ENCODE assay signal across 10 cellular contexts in the genomic region with DNA sequence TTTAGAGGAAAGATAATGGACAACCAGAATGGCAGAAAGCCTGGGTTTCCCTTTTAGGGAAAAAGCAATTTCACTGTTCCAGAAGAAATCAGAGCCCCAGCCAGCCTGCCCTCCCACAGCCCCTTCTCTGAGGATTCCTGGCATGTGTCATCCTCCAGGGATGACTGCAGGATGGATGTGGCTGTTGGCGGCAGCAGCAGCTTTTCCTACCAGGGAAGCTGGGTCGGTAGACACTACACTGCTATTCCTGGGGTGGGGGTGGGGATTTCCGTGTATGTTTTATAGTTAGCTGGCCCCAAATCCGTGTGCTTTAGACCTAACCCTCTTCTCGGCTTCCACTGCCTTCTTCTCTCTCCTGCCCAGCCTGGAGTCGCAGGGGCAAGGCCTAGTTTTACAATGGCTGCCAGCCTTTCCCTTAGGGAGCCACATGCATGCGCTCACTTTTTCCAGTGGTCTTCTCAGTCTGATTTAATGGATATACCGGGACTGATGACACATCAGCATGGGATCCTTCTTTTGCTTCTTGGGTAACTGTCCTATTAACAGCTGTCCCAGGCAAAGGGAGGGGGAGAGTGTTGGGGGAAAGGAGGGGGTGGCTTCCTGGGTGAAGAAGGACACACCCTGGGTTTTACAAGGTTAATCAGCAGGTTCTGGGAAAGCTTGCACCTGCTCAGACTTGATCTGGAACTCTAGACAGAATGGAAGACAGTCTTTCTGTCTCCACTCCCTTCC. TPM values are rescaled to one million over a fixed set of nuclear protein-coding genes. Genes with fewer than 3 reads are reported as not detected.
DNase-seq lines count a peak whose midpoint lies in the region; ATAC-seq, FAIRE-seq and TF ChIP-seq lines count a peak whose summit lies in the region.
"Had no signal": no experiment of that assay in that cellular context is flagged by ENCODE, and none has a peak within 500 bp of the region (broad histone marks: within the 10 kb centered on the region; RNA-seq: fewer than 3 reads in every experiment).

No MANE protein-coding gene starts in this region.

- 52 to 55% methylated on average over 8 of the region's 8 CpGs for WGBS in pancreas, 2 donors

- no peak for TF ChIP-seq CTCF in bronchial epithelial cell (IDR thresholded peaks at IDR 0.05; ENCODE audit: insufficient read depth, low read length, severe bottlenecking)
- TF ChIP-seq CTCF in pancreas (IDR thresholded peaks at IDR 0.05): no peak

- H3K27me3 ChIP-seq in bronchial epithelial cell (ENCODE audit: control insufficient read depth, insufficient read depth, low read length) (no peaks in the 10 kb centered on the region), pancreas (no peaks in the 10 kb centered on the region)

- FAIRE-seq in bronchial epithelial cell (lab: Jason Lieb, UNC) (no peak), pancreas (lab: Jason Lieb, UNC) (no peak)

- no peaks in the 10 kb centered on the region for H3K9me3 ChIP-seq in pancreas

- peak overlapping the region in 3 of 4 donors; percentile 89 to 95 (median 90) for H3K27ac ChIP-seq in pancreas
- H3K27ac ChIP-seq: parathyroid adenoma had no signal

- H3K4me3 ChIP-seq in bronchial epithelial cell (ENCODE audit: low read depth, low read length) (no peak overlapping the region), pancreas (no peak overlapping the region)

- intact Hi-C loops in pancreas (cut with DNase I): no loop called here

- peaks cover 19 to 25% (median 25%) of the 10 kb centered on the region in 3 donors for H3K4me1 ChIP-seq in pancreas

- DNase-seq in Daoy (ENCODE audit: low read depth) (peak; percentile 18), LHCN-M2 (ENCODE audit: low read depth) (peak; percentile 96), bronchial epithelial cell (ENCODE audit: low read depth) (peak; percentile 90), pancreas (peak in 4 of 6 donors; percentile 42 to 71 (median 57))
- DNase-seq: activated CD4-positive, alpha-beta T cell treated with anti-CD3 and anti-CD28 coated beads for 1 hour; GDM1 had no signal

- H3K36me3 ChIP-seq in bronchial epithelial cell (ENCODE audit: control insufficient read depth, insufficient read depth, low read length): no peaks in the 10 kb centered on the region
- H3K36me3 ChIP-seq in pancreas: no peaks in the 10 kb centered on the region

- no peak for ATAC-seq in pancreas
- ATAC-seq in HG02571 (IDR thresholded peaks at IDR 0.05; ENCODE audit: unreplicated experiment): no peak
- no peak for ATAC-seq in HG02763 (IDR thresholded peaks at IDR 0.05; ENCODE audit: unreplicated experiment)
- ATAC-seq in HG03045 (IDR thresholded peaks at IDR 0.05; ENCODE audit: unreplicated experiment): no peak

RNA-seq across cellular contexts. Expression of a gene that starts 2.7 kb away (rescaled TPM):
- 19.1 and 22.3 TPM in 2 replicates for total RNA-seq in Daoy (2014; rRNA removed; shearing (Covaris generic))
- total RNA-seq in LHCN-M2 (2014; rRNA removed) (101 and 123 TPM in 2 replicates), bronchial epithelial cell (84.2 and 176 TPM in 2 replicates), pancreas (10 to 100 TPM; 27.4 to 74.0 (median 44.5) TPM)
- polyA plus RNA-seq in LHCN-M2 (2012): 149 TPM
- 10 to 100 TPM; 40.9 to 47.2 TPM for polyA plus RNA-seq in pancreas

RNA-seq across cellular contexts. Expression of a gene that starts 7.8 kb away (rescaled TPM):
- 0.57 and 5.5 TPM in 2 replicates for total RNA-seq in Daoy (2014; rRNA removed; shearing (Covaris generic))
- total RNA-seq in LHCN-M2 (2014; rRNA removed): 70.4 and 91.8 TPM in 2 replicates
- polyA plus RNA-seq in LHCN-M2 (2012): 196 TPM
- 8.2 and 21.4 TPM in 2 replicates for total RNA-seq in bronchial epithelial cell
- 10 to 100 TPM in 2 of 6 donors, 1 to 10 TPM in 4; 6.3 to 10.8 (median 8.6) TPM for total RNA-seq in pancreas
- polyA plus RNA-seq in pancreas: 1 to 10 TPM; 9.7 to 9.8 TPM

RNA-seq across cellular contexts. Expression of a gene that starts 55.8 kb away (rescaled TPM):
- total RNA-seq in Daoy (2014; rRNA removed; shearing (Covaris generic)): 81.6 and 88.1 TPM in 2 replicates
- total RNA-seq in LHCN-M2 (2014; rRNA removed) (103 and 104 TPM in 2 replicates), bronchial epithelial cell (22.1 and 27.5 TPM in 2 replicates), pancreas (10 to 100 TPM in 4 of 6 donors, 1 to 10 TPM in 2; 7.9 to 24.1 (median 12.0) TPM)
- 76.4 TPM for polyA plus RNA-seq in LHCN-M2 (2012)
- 10 to 100 TPM; 10.0 to 20.9 TPM for polyA plus RNA-seq in pancreas

Comparison
In these comparisons a context has a peak if more than half of its experiments do, and no peak if none do; other contexts are left out.
1. DNase-seq: peak in every context shown above with its lines; median percentile 96 in LHCN-M2; 90 in bronchial epithelial cell; 57 in pancreas; 18 in Daoy.